Comparison of ENCODE assay signal across 8 cellular contexts in genomic region chr1:185483647-185484450, GRCh38.
DNase-seq lines count a peak whose midpoint lies in the region; ATAC-seq and TF ChIP-seq lines count a peak whose summit lies in the region.

No MANE protein-coding gene starts in this region.

- H3K4me2 ChIP-seq in osteoblast (ENCODE audit: insufficient read depth, low read length), result no peak overlapping the region

- H3K4me3 ChIP-seq in epithelial cell of proximal tubule (ENCODE audit: low read depth, low read length), result no peak overlapping the region
- H3K4me3 ChIP-seq in osteoblast (ENCODE audit: insufficient read depth, low read length), result no peak overlapping the region

- TF ChIP-seq CTCF in epithelial cell of proximal tubule (conservative IDR thresholded peaks at IDR 0.05; ENCODE audit: low read depth, low read length), result no peak
- no peak for TF ChIP-seq CTCF in osteoblast (IDR thresholded peaks at IDR 0.05; ENCODE audit: extremely low read depth, low read depth, low read length)

- H3K27ac Mint-ChIP-seq in activated naive CD4-positive, alpha-beta T cell treated with anti-CD3 and anti-CD28 coated beads, Interleukin-2, amount 10 ng/mL, durations not matched to agents 7 days and 5 days, result no peak overlapping the region

- peaks cover 7% of the 10 kb centered on the region for H3K4me1 ChIP-seq in osteoblast (ENCODE audit: insufficient read depth, low read length)

- no peaks in the 10 kb centered on the region for H3K36me3 Mint-ChIP-seq in activated naive CD4-positive, alpha-beta T cell treated with anti-CD3 and anti-CD28 coated beads, Interleukin-2, amount 10 ng/mL, durations not matched to agents 7 days and 5 days

- no peaks in the 10 kb centered on the region for H3K4me1 Mint-ChIP-seq in activated naive CD4-positive, alpha-beta T cell treated with anti-CD3 and anti-CD28 coated beads, Interleukin-2, amount 10 ng/mL, durations not matched to agents 7 days and 5 days

- no peaks in the 10 kb centered on the region for H3K9me3 Mint-ChIP-seq in activated naive CD4-positive, alpha-beta T cell treated with anti-CD3 and anti-CD28 coated beads, Interleukin-2, amount 10 ng/mL, durations not matched to agents 7 days and 5 days

- H3K79me2 ChIP-seq in osteoblast (ENCODE audit: insufficient read depth, low read length), result no peaks in the 10 kb centered on the region

- H3K36me3 ChIP-seq in osteoblast (ENCODE audit: insufficient read depth, low read length), result no peaks in the 10 kb centered on the region

- H2AFZ ChIP-seq in osteoblast (ENCODE audit: low read length), result peak overlapping the region; percentile 63

- H4K20me1 ChIP-seq in osteoblast (ENCODE audit: insufficient read depth, low read length), result no peaks in the 10 kb centered on the region

- peak overlapping the region; percentile 76 for H3K27ac ChIP-seq in osteoblast (ENCODE audit: low read depth, low read length)

- CTCF ChIA-PET in activated naive CD4-positive, alpha-beta T cell treated with anti-CD3 and anti-CD28 coated beads, Interleukin-2, amount 10 ng/mL, durations not matched to agents 7 days and 5 days (lab: Charles Lee), result no interaction called here

- no peak overlapping the region for H3K4me3 Mint-ChIP-seq in activated naive CD4-positive, alpha-beta T cell treated with anti-CD3 and anti-CD28 coated beads, Interleukin-2, amount 10 ng/mL, durations not matched to agents 7 days and 5 days

- no peaks in the 10 kb centered on the region for H3K27me3 Mint-ChIP-seq in activated naive CD4-positive, alpha-beta T cell treated with anti-CD3 and anti-CD28 coated beads, Interleukin-2, amount 10 ng/mL, durations not matched to agents 7 days and 5 days

- no peaks in the 10 kb centered on the region for H3K9me3 ChIP-seq in osteoblast (ENCODE audit: low read depth, low read length)

- H3K27me3 ChIP-seq in osteoblast (ENCODE audit: insufficient read depth, low read length), result no peaks in the 10 kb centered on the region

- ATAC-seq in GM19351 (IDR thresholded peaks at IDR 0.05; ENCODE audit: unreplicated experiment), result no peak

- DNase-seq in GM04504 (ENCODE audit: low read depth) (peak; percentile 93), NCI-H748 (lab: John Stamatoyannopoulos, UW; ENCODE audit: unreplicated experiment) (peak; percentile 64), epithelial cell of proximal tubule (ENCODE audit: low read depth) (peak; percentile 99), osteoblast (ENCODE audit: insufficient read length, low spot score, missing footprints) (peak; percentile 79), KG1 (lab: John Stamatoyannopoulos, UW) (no peak)
- no peak for DNase-seq in activated naive CD4-positive, alpha-beta T cell treated with anti-CD3 and anti-CD28 coated beads, Interleukin-2, amount 10 ng/mL, durations not matched to agents 7 days and 5 days
- no peak for DNase-seq in stimulated activated CD4-positive, alpha-beta T cell treated with anti-CD3 and anti-CD28 coated beads, Interleukin-4, amount 100 ng/mL, for 1 hour

Comparison
In these comparisons a context has a peak if more than half of its experiments do, and no peak if none do; other contexts are left out.
1. DNase-seq: peak in GM04504 (single experiment), NCI-H748 (single experiment), epithelial cell of proximal tubule (single experiment) and osteoblast (single experiment); none in activated naive CD4-positive, alpha-beta T cell treated with anti-CD3 and anti-CD28 coated beads, Interleukin-2, amount 10 ng/mL, durations not matched to agents 7 days and 5 days (single experiment), KG1 (single experiment) and stimulated activated CD4-positive, alpha-beta T cell treated with anti-CD3 and anti-CD28 coated beads, Interleukin-4, amount 100 ng/mL, for 1 hour (single experiment).